In genomic region chr19:31658993-31659896, GRCh38 we compare ENCODE assay signal across 33 cellular contexts.
"Had no signal": no experiment of that assay in that cellular context is flagged by ENCODE, and none has a peak within 500 bp of the region (broad histone marks: within the 10 kb centered on the region; RNA-seq: fewer than 3 reads in every experiment).

No MANE protein-coding gene starts in this region.

- H3K27ac ChIP-seq: brain microvascular endothelial cell, Peyer's patch, VCaP had no signal

- ATAC-seq: activated CD8-positive, alpha-beta memory T cell treated with anti-CD3 and anti-CD28 coated beads, Interleukin-2, amount 10 ng/mL, durations not matched to agents 7 days and 5 days; activated naive CD8-positive, alpha-beta T cell treated with anti-CD3 and anti-CD28 coated beads, Interleukin-2, amount 50 U/mL, for 24 hours; PC-3 had no signal

- H3K27me3 ChIP-seq: brain microvascular endothelial cell, Peyer's patch had no signal

- H3K9me3 ChIP-seq: Peyer's patch had no signal

- H3K36me3 ChIP-seq: brain microvascular endothelial cell, Peyer's patch had no signal

- DNase-seq: activated B cell treated with CpG ODN at 0.5 μM for 24 hours; activated CD4-positive, alpha-beta memory T cell treated with anti-CD3 and anti-CD28 coated beads, Interleukin-2, amount 10 ng/mL, durations not matched to agents 7 days and 5 days; activated CD4-positive, alpha-beta T cell treated with anti-CD3 and anti-CD28 coated beads for 1 hour; activated CD4-positive, alpha-beta T cell treated with anti-CD3 and anti-CD28 coated beads for 48 hours; activated CD8-positive, alpha-beta memory T cell treated with anti-CD3 and anti-CD28 coated beads for 24 hours; activated CD8-positive, alpha-beta memory T cell treated with anti-CD3 and anti-CD28 coated beads, Interleukin-2, amount 10 ng/mL, durations not matched to agents 7 days and 5 days; activated CD8-positive, alpha-beta memory T cell treated with anti-CD3 and anti-CD28 coated beads, Interleukin-2, amount 50 U/mL, for 48 hours; activated effector memory CD4-positive, alpha-beta T cell treated with Interleukin-2 at 50 U/mL for 16 hours; activated naive CD4-positive, alpha-beta T cell treated with anti-CD3 and anti-CD28 coated beads, Interleukin-2, amount 10 ng/mL, durations not matched to agents 7 days and 5 days; activated naive CD8-positive, alpha-beta T cell treated with anti-CD3 and anti-CD28 coated beads, Interleukin-2, amount 50 U/mL, for 24 hours; activated T-cell treated with anti-CD3 and anti-CD28 coated beads, Interleukin-2, amount 50 U/mL, for 48 hours; anterior cingulate cortex; brain microvascular endothelial cell; central memory CD4-positive, alpha-beta T cell; NCI-H1092 treated with DMSO at 0.1 percent for 48 hours; NCI-H1417; NCI-H146; NCI-H187; NCI-H2029 treated with DMSO at 0.1 percent for 48 hours; NCI-H2107; NCI-H2171; NCI-H510A; NCI-H748 treated with DMSO at 0.1 percent for 48 hours; NK-92 treated with Interleukin-12 subunit alpha and Interleukin-12 subunit beta, amount 100 ng/mL, for 24 hours; PC-3; Peyer's patch; RPMI8226; SHP77 treated with DMSO at 0.1 percent for 48 hours; SW 1271; T-helper 1 cell; T-helper 2 cell; T-helper 9 cell had no signal

- H3K4me1 ChIP-seq: Peyer's patch had no signal

- H3K4me3 ChIP-seq: Peyer's patch had no signal
